ENCODE assay signal across 19 cellular contexts in genomic region chr11:108112059-108112458, GRCh38. TPM values are rescaled to one million over a fixed set of nuclear protein-coding genes. Genes with fewer than 3 reads are reported as not detected.
DNase-seq lines count a peak whose midpoint lies in the region.
"Had no signal": no experiment of that assay in that cellular context is flagged by ENCODE, and none has a peak within 500 bp of the region (broad histone marks: within the 10 kb centered on the region; RNA-seq: fewer than 3 reads in every experiment).

No MANE protein-coding gene starts in this region.

- no peak overlapping the region for H2BK12ac ChIP-seq in mesenchymal stem cell (ENCODE audit: low read length in 2 of 2)
- no peak overlapping the region for H2BK12ac ChIP-seq in trophoblast cell (ENCODE audit: low read length)

- H3K9me3 ChIP-seq in adipocyte (ENCODE audit: control insufficient read depth, low read length), result no peaks in the 10 kb centered on the region
- no peaks in the 10 kb centered on the region for H3K9me3 ChIP-seq in mesenchymal stem cell (ENCODE audit: control insufficient read depth, low read length)
- no peaks in the 10 kb centered on the region for H3K9me3 ChIP-seq in trophoblast cell (ENCODE audit: insufficient read depth, low read depth, low read length)
- H3K9me3 ChIP-seq: SJCRH30 had no signal

- H3K23ac ChIP-seq in mesenchymal stem cell (ENCODE audit: low read length in 2 of 2), result no peak overlapping the region
- H3K23ac ChIP-seq in trophoblast cell (ENCODE audit: low read length), result no peak overlapping the region

- H3K4me1 ChIP-seq in adipocyte (ENCODE audit: control insufficient read depth, insufficient read depth, low read length) (peaks cover 16% of the 10 kb centered on the region), mesenchymal stem cell (ENCODE audit: control insufficient read depth, insufficient read depth, low read depth, low read length) (peaks cover 10% of the 10 kb centered on the region), trophoblast cell (ENCODE audit: control insufficient read depth in 1 of 2, insufficient read depth in 2 of 2, low read length in 2 of 2) (no peaks in the 10 kb centered on the region)

- no peak overlapping the region for H2BK5ac ChIP-seq in mesenchymal stem cell (ENCODE audit: low read depth, low read length, poor library complexity, severe bottlenecking)
- no peak overlapping the region for H2BK5ac ChIP-seq in trophoblast cell (ENCODE audit: low read depth, low read length, poor library complexity)

- H2AFZ ChIP-seq in mesenchymal stem cell (ENCODE audit: low read depth, low read length) (no peak overlapping the region), trophoblast cell (ENCODE audit: insufficient read depth, low read length, poor library complexity) (no peak overlapping the region)

- H3K18ac ChIP-seq in mesenchymal stem cell (ENCODE audit: low read depth in 1 of 2, low read length in 2 of 2) (no peak overlapping the region), trophoblast cell (ENCODE audit: low read length) (no peak overlapping the region)

- DNase-seq in EL, result peak; percentile 31
- DNase-seq in NCI-H2029 treated with DMSO at 0.1 percent for 48 hours (lab: John Stamatoyannopoulos, UW), result peak; percentile 90
- peak; percentile 16 for DNase-seq in adipocyte (ENCODE audit: low read depth)
- DNase-seq in mesenchymal stem cell, result peak; percentile 64
- no peak for DNase-seq in trophoblast cell
- no peak for DNase-seq in NCI-H446 (lab: John Stamatoyannopoulos, UW)
- DNase-seq in iPS-NIHi11 (ENCODE audit: low spot score), result no peak
- DNase-seq: activated CD4-positive, alpha-beta T cell treated with anti-CD3 and anti-CD28 coated beads for 4 hours; CD4-positive, alpha-beta T cell; DMS79; erythroblast; NCI-H1048; NCI-H2081 treated with DMSO at 0.1 percent for 48 hours; NCI-H774; nucleus accumbens; SJCRH30; stimulated activated CD4-positive, alpha-beta T cell treated with anti-CD3 and anti-CD28 coated beads, Interleukin-1b, Interleukin-23, amount 100 ng/mL, for 48 hours; T-helper 1 cell had no signal

- H4K91ac ChIP-seq in mesenchymal stem cell (ENCODE audit: low read length) (no peak overlapping the region), trophoblast cell (ENCODE audit: low read depth, low read length) (no peak overlapping the region)

- H3K79me2 ChIP-seq in trophoblast cell (ENCODE audit: control insufficient read depth, insufficient read depth, low read length, poor library complexity), result no peaks in the 10 kb centered on the region

- H3K4ac ChIP-seq in mesenchymal stem cell (ENCODE audit: low read depth in 1 of 2, low read length in 2 of 2) (no peak overlapping the region), trophoblast cell (ENCODE audit: low read depth, low read length) (no peak overlapping the region)

- H3K79me1 ChIP-seq in mesenchymal stem cell (replicated peaks; ENCODE audit: low read length, poor library complexity, severe bottlenecking), result peaks cover 2% of the 10 kb centered on the region
- no peaks in the 10 kb centered on the region for H3K79me1 ChIP-seq in trophoblast cell (ENCODE audit: low read length)

- H4K12ac ChIP-seq in trophoblast cell (ENCODE audit: low read depth, low read length), result no peak overlapping the region

- no peak overlapping the region for H2BK15ac ChIP-seq in mesenchymal stem cell (ENCODE audit: low read depth, poor library complexity, severe bottlenecking)

- H2BK120ac ChIP-seq in mesenchymal stem cell (ENCODE audit: low read depth, low read length), result no peak overlapping the region
- no peak overlapping the region for H2BK120ac ChIP-seq in trophoblast cell (ENCODE audit: insufficient read depth, low read length, poor library complexity)

- H3K14ac ChIP-seq in mesenchymal stem cell (ENCODE audit: low read length in 2 of 2) (no peak overlapping the region), trophoblast cell (ENCODE audit: low read length) (no peak overlapping the region)

- H3K36me3 ChIP-seq in adipocyte (ENCODE audit: control insufficient read depth, insufficient read depth, low read length, severe bottlenecking), result peaks cover 20% of the 10 kb centered on the region
- peaks cover 9 to 23% of the 10 kb centered on the region in 2 experiments for H3K36me3 ChIP-seq in mesenchymal stem cell (ENCODE audit: control insufficient read depth in 1 of 2, insufficient read depth in 2 of 2, low read depth in 1 of 2, low read length in 2 of 2)
- peaks cover 0 to 8% of the 10 kb centered on the region in 2 experiments for H3K36me3 ChIP-seq in trophoblast cell (ENCODE audit: control insufficient read depth in 1 of 2, insufficient read depth in 2 of 2, low read length in 2 of 2)
- H3K36me3 ChIP-seq: SJCRH30 had no signal

- H2AK5ac ChIP-seq in mesenchymal stem cell (ENCODE audit: low read length, severe bottlenecking), result no peak overlapping the region
- H2AK5ac ChIP-seq in trophoblast cell (ENCODE audit: low read length), result no peak overlapping the region

- WGBS in mesenchymal stem cell, result 99% methylated on average over 2 of the region's 2 CpGs
- no CpG with 5 or more reads among the region's 2 CpGs for WGBS in trophoblast cell (ENCODE audit: extremely low coverage, insufficient coverage, insufficient read length)

- no peaks in the 10 kb centered on the region for H3K27me3 ChIP-seq in adipocyte (replicated peaks; ENCODE audit: control insufficient read depth, insufficient read depth, low read length)
- no peaks in the 10 kb centered on the region for H3K27me3 ChIP-seq in mesenchymal stem cell (ENCODE audit: control insufficient read depth in 1 of 2, insufficient read depth in 1 of 2, low read length in 2 of 2)
- no peaks in the 10 kb centered on the region for H3K27me3 ChIP-seq in trophoblast cell (ENCODE audit: insufficient read depth, low read length)
- H3K27me3 ChIP-seq: SJCRH30 had no signal

- H4K8ac ChIP-seq in mesenchymal stem cell (ENCODE audit: low read length) (no peak overlapping the region), trophoblast cell (ENCODE audit: low read depth, low read length) (no peak overlapping the region)

- H3K4me3 ChIP-seq in adipocyte (ENCODE audit: low read length) (no peak overlapping the region), mesenchymal stem cell (ENCODE audit: insufficient read depth in 1 of 2, low read depth in 1 of 2, low read length in 2 of 2) (no peak overlapping the region), trophoblast cell (ENCODE audit: low read depth, low read length) (no peak overlapping the region)
- H3K4me3 ChIP-seq: SJCRH30, skin epidermis had no signal

- H3K27ac ChIP-seq in mesenchymal stem cell (ENCODE audit: low read length, poor library complexity, severe bottlenecking) (no peak overlapping the region), trophoblast cell (ENCODE audit: low read depth, low read length) (no peak overlapping the region)
- H3K27ac ChIP-seq: SJCRH30, skin epidermis had no signal

- H3K4me2 ChIP-seq in mesenchymal stem cell (ENCODE audit: low read length, poor library complexity, severe bottlenecking) (no peak overlapping the region), trophoblast cell (ENCODE audit: low read length) (no peak overlapping the region)

- H3K9ac ChIP-seq in adipocyte (ENCODE audit: low read length) (no peak overlapping the region), mesenchymal stem cell (ENCODE audit: low read length) (no peak overlapping the region), trophoblast cell (ENCODE audit: low read length) (no peak overlapping the region)

RNA-seq across cellular contexts. Expression of gene ACAT1, which starts 9.3 kb away (rescaled TPM):
- polyA plus RNA-seq in mesenchymal stem cell (2013, experiment 1 of 2), result 45.7 TPM
- polyA plus RNA-seq in mesenchymal stem cell (2013, experiment 2 of 2), result 47.4 TPM
- 14.3 and 15.6 TPM in 2 replicates for polyA plus RNA-seq in trophoblast cell (2013)

Comparison
In these comparisons a context has a peak if more than half of its experiments do, and no peak if none do; other contexts are left out.
1. DNase-seq: peak in EL (single experiment), NCI-H2029 treated with DMSO at 0.1 percent for 48 hours (single experiment), adipocyte (single experiment) and mesenchymal stem cell (single experiment); none in trophoblast cell (0 of 2), NCI-H446 (0 of 2) and iPS-NIHi11 (single experiment).